Comparison of ENCODE assay signal across 8 cellular contexts in the genomic region with DNA sequence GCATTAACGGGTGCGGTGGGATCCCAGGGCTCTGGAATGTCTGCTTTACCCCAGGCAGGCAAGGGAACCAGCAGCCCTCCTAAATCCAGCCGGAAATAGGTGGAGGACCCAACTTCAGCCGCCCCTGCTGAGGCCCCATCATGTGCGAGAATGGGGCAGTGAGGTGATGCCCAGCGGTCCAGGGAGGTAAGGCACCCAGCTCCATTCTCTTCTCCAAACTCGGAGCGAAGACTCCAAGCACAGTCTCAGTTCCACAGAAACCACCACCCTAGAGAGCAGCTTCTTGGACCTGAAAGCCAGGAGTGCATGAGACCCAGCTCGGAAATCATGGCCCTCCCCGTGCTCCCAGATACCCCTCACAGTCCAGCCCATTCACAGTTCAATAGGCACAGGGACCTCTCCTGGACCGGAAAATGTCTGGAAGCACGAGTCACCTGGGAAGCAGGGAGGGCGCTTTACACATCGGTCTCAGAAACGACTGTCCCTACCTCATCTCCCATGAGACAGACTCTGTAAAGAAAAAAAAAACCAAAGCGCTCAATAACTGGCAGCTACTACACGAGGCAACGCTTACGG. TPM values are rescaled to one million over a fixed set of nuclear protein-coding genes. Genes with fewer than 3 reads are reported as not detected.
DNase-seq lines count a peak whose midpoint lies in the region; ATAC-seq, FAIRE-seq and TF ChIP-seq lines count a peak whose summit lies in the region.

No MANE protein-coding gene starts in this region.

- peak overlapping the region; percentile 55 for H3K4me3 Mint-ChIP-seq in CD8-positive, alpha-beta T cell
- H3K4me3 Mint-ChIP-seq in IgD-negative memory B cell (peak overlapping the region; percentile 63 to 65 (median 64)), neural progenitor cell (peak overlapping the region; percentile 86)

- ATAC-seq in CD8-positive, alpha-beta T cell: no peak
- no peak for ATAC-seq in HG03378 (IDR thresholded peaks at IDR 0.05; ENCODE audit: unreplicated experiment)

- no peaks in the 10 kb centered on the region for H3K36me3 ChIP-seq in CD8-positive, alpha-beta T cell (ENCODE audit: insufficient read depth, low read length)
- no peaks in the 10 kb centered on the region for H3K36me3 ChIP-seq in neural progenitor cell

- POLR2A ChIA-PET in CD8-positive, alpha-beta T cell (lab: Charles Lee): no interaction called here

- no peaks in the 10 kb centered on the region for H3K36me3 Mint-ChIP-seq in CD8-positive, alpha-beta T cell
- no peaks in the 10 kb centered on the region for H3K36me3 Mint-ChIP-seq in IgD-negative memory B cell
- H3K36me3 Mint-ChIP-seq in neural progenitor cell: peaks cover 4% of the 10 kb centered on the region

- H3K27me3 Mint-ChIP-seq in CD8-positive, alpha-beta T cell (ENCODE audit: low read depth): peaks cover 40% of the 10 kb centered on the region
- H3K27me3 Mint-ChIP-seq in IgD-negative memory B cell (peaks cover 34% of the 10 kb centered on the region), neural progenitor cell (ENCODE audit: insufficient read depth, low read depth) (peaks cover 4% of the 10 kb centered on the region)

- peaks cover 65% of the 10 kb centered on the region for H3K79me2 ChIP-seq in neural progenitor cell (ENCODE audit: low read depth)

- peaks cover 20% of the 10 kb centered on the region for H3K27me3 ChIP-seq in CD8-positive, alpha-beta T cell (ENCODE audit: insufficient read depth, low read length)
- H3K27me3 ChIP-seq in dorsolateral prefrontal cortex (peaks cover 0 to 9% (median 0%) of the 10 kb centered on the region in 45 donors), neural progenitor cell (peaks cover 9% of the 10 kb centered on the region)

- H4K20me1 ChIP-seq in neural progenitor cell (ENCODE audit: low read depth): peaks cover 53% of the 10 kb centered on the region

- H3K9me3 Mint-ChIP-seq in CD8-positive, alpha-beta T cell: no peaks in the 10 kb centered on the region
- H3K9me3 Mint-ChIP-seq in IgD-negative memory B cell (no peaks in the 10 kb centered on the region), neural progenitor cell (no peaks in the 10 kb centered on the region)

- H3K27ac Mint-ChIP-seq in CD8-positive, alpha-beta T cell: no peak overlapping the region
- H3K27ac Mint-ChIP-seq in IgD-negative memory B cell: no peak overlapping the region
- H3K27ac Mint-ChIP-seq in neural progenitor cell: no peak overlapping the region

- H2AFZ ChIP-seq in neural progenitor cell (replicated peaks): no peak overlapping the region

- H3K9ac ChIP-seq in neural progenitor cell: no peak overlapping the region

- no peaks in the 10 kb centered on the region for H3K4me1 Mint-ChIP-seq in CD8-positive, alpha-beta T cell (ENCODE audit: low read depth)
- H3K4me1 Mint-ChIP-seq in IgD-negative memory B cell: peaks cover 0 to 6% (median 3%) of the 10 kb centered on the region in 3 donors
- H3K4me1 Mint-ChIP-seq in neural progenitor cell: peaks cover 37% of the 10 kb centered on the region

- H3K9me3 ChIP-seq in CD8-positive, alpha-beta T cell (ENCODE audit: low read length): no peaks in the 10 kb centered on the region
- no peaks in the 10 kb centered on the region for H3K9me3 ChIP-seq in neural progenitor cell (ENCODE audit: low read depth)

- FAIRE-seq in RCC 7860 (lab: Jason Lieb, UNC): no peak

- H3K4me3 ChIP-seq in CD8-positive, alpha-beta T cell (ENCODE audit: low read depth, low read length): no peak overlapping the region
- H3K4me3 ChIP-seq in dorsolateral prefrontal cortex: peak overlapping the region in 58 of 59 donors; percentile 43 to 74 (median 63)
- H3K4me3 ChIP-seq in neural progenitor cell: peak overlapping the region; percentile 77

- H3K4me2 ChIP-seq in neural progenitor cell: peak overlapping the region; percentile 99

- DNase-seq in CD8-positive, alpha-beta T cell: no peak
- no peak for DNase-seq in dorsolateral prefrontal cortex
- DNase-seq in neural progenitor cell (ENCODE audit: low spot score): no peak
- no peak for DNase-seq in RCC 7860 (ENCODE audit: low spot score)
- DNase-seq in H4 (ENCODE audit: low spot score): no peak
- DNase-seq in AG08396 (ENCODE audit: low spot score): no peak

- H3F3A ChIP-seq in neural progenitor cell (ENCODE audit: low read depth): peaks cover 24% of the 10 kb centered on the region

- TF ChIP-seq CTCF in CD8-positive, alpha-beta T cell (IDR thresholded peaks at IDR 0.05): no peak
- TF ChIP-seq CTCF in dorsolateral prefrontal cortex (IDR thresholded peaks at IDR 0.05 in 54 of 56, conservative IDR thresholded peaks at IDR 0.05 in 2 of 56; ENCODE audit: low read depth in 1 of 56, partially characterized antibody in 56 of 56) (no peak), neural progenitor cell (IDR thresholded peaks at IDR 0.05) (no peak)

- intact Hi-C loops in CD8-positive, alpha-beta T cell (cut with DNase I, micrococcal nuclease): no loop called here
- intact Hi-C loops in dorsolateral prefrontal cortex (cut with DNase I): no loop called here

- H3K4me1 ChIP-seq in CD8-positive, alpha-beta T cell (ENCODE audit: insufficient read depth, low read length): no peaks in the 10 kb centered on the region
- H3K4me1 ChIP-seq in neural progenitor cell: peaks cover 25% of the 10 kb centered on the region

- CTCF ChIA-PET in CD8-positive, alpha-beta T cell (lab: Charles Lee): no interaction called here

- H3K27ac ChIP-seq in CD8-positive, alpha-beta T cell (ENCODE audit: low read depth, low read length): no peak overlapping the region
- H3K27ac ChIP-seq in dorsolateral prefrontal cortex (no peak overlapping the region), neural progenitor cell (no peak overlapping the region)

RNA-seq across cellular contexts. Expression of gene SDC1, which starts 2.1 kb away (rescaled TPM):
- not detected for total RNA-seq in CD8-positive, alpha-beta T cell
- polyA plus RNA-seq in IgD-negative memory B cell: 1.3 TPM
- total RNA-seq in dorsolateral prefrontal cortex: 1 to 10 TPM in 74 of 120 experiments, under 1 TPM in 46; 0.25 to 3.8 (median 1.2) TPM
- total RNA-seq in neural progenitor cell (ENCODE audit: low replicate concordance): 27.5 and 54.0 TPM in 2 replicates
- 29.0 and 44.7 TPM in 2 replicates for total RNA-seq in H4 (2014; rRNA removed; shearing (Covaris generic))
